Comparison of ENCODE assay signal across 8 cellular contexts in the genomic region with DNA sequence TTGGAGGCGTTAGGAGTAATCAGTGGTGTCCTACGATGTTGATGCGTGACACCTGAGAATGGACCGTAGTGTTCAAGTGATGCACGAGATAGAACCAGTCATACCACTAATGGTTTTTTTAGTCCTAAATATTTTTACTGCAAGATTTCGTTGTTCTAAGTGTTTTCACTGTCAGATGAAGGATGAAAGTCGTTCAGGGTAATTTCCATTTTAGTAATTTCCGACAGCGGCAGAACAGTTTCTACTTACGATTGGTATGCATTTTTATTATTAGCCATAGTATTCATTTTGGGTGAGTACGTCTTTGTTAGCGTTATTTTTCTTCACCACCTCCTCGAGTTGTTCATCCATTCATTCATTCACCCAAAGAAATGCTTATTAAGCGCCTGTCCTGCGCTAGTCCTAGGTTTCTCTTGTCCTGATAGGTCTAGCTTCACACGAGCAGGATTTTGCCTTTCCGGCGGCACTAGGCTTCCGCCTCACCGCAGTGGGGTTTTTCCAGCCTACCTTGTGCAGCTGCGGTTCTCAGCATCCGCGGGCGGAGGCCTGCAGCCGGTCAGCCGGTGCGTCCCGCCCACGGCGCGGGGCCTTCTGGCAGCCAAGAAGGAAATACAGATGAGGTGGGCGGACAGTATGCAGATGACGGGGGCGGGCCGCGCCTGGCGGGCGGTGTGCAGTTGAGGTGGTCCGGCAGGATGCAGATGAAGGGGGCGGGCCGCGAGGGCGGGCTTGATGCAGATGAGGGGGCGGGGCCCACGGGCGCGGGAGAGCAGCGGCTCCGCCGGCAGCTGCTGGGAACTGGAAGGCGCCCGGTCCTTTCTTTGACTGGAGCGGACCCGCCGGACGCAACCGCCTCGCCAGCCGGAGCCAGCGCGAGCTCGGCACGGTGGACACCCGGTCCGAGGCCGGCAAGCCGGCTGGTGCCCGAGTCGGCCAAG.
DNase-seq lines count a peak whose midpoint lies in the region; ATAC-seq, FAIRE-seq and TF ChIP-seq lines count a peak whose summit lies in the region.

No MANE protein-coding gene starts in this region.

- H3K27me3 Mint-ChIP-seq in progenitor cell of endocrine pancreas = peaks cover 7% of the 10 kb centered on the region

- peaks cover 3% of the 10 kb centered on the region for H3K36me3 Mint-ChIP-seq in progenitor cell of endocrine pancreas (ENCODE audit: insufficient read depth)

- FAIRE-seq in GM12891 (lab: Jason Lieb, UNC) = peak; percentile 99

- peak; percentile 40; the same call in 1 of the 2 replicates for TF ChIP-seq POLR2A in GM12891 (IDR thresholded peaks at IDR 0.05; ENCODE audit: low read depth, low read length)

- H3K4me3 Mint-ChIP-seq in progenitor cell of endocrine pancreas (ENCODE audit: low read depth) = no peak overlapping the region

- no peaks in the 10 kb centered on the region for H3K9me3 Mint-ChIP-seq in progenitor cell of endocrine pancreas (ENCODE audit: low read depth)

- DNase-seq in GM12891 (ENCODE audit: insufficient read length, low spot score) (peak; percentile 91), NCI-H1417 treated with DMSO at 0.1 percent for 48 hours (lab: John Stamatoyannopoulos, UW) (peak; percentile 63), T-helper 1 cell (peak; percentile 90 to 99 (median 93)), anterior cingulate cortex (lab: John Stamatoyannopoulos, UW) (peak; percentile 59 to 98 (median 92)), left ventricle myocardium superior (peak; percentile 99), progenitor cell of endocrine pancreas (ENCODE audit: low spot score, unreplicated experiment) (peak; percentile 98), ureter (ENCODE audit: low spot score) (peak; percentile 96)

- H3K27ac Mint-ChIP-seq in progenitor cell of endocrine pancreas = peak overlapping the region; percentile 79

- ATAC-seq in HG02759 (IDR thresholded peaks at IDR 0.05; ENCODE audit: unreplicated experiment) = peak; percentile 93
- ATAC-seq in left ventricle myocardium superior = peak; percentile 100

- H3K4me1 Mint-ChIP-seq in progenitor cell of endocrine pancreas (ENCODE audit: low read depth) = peaks cover 10% of the 10 kb centered on the region

- peak; percentile 3 for TF ChIP-seq CTCF in progenitor cell of endocrine pancreas (IDR thresholded peaks at IDR 0.05; ENCODE audit: unreplicated experiment)

- intact Hi-C loops in left ventricle myocardium superior (cut with micrococcal nuclease) = no loop called here

TF ChIP-seq in GM12891, 5 proteins besides CTCF, POLR2A, EP300 and RAD21:
- peak; percentile 58 for TF ChIP-seq PAX5 (IDR thresholded peaks at IDR 0.05; ENCODE audit: insufficient read depth, low read length, severe bottlenecking)
- TF ChIP-seq TAF1 (IDR thresholded peaks at IDR 0.05; ENCODE audit: low read depth, low read length) = no peak
- peak; percentile 96 for TF ChIP-seq POU2F2 (IDR thresholded peaks at IDR 0.05; ENCODE audit: low read depth, low read length)

Comparison
In these comparisons a context has a peak if more than half of its experiments do, and no peak if none do; other contexts are left out.
1. Peak in every context shown above with its lines: DNase-seq and ATAC-seq.